In genomic region chr2:77028032-77028600, GRCh38 we compare ENCODE assay signal across 17 cellular contexts.
DNase-seq lines count a peak whose midpoint lies in the region; ATAC-seq, FAIRE-seq and TF ChIP-seq lines count a peak whose summit lies in the region.
"Had no signal": no experiment of that assay in that cellular context is flagged by ENCODE, and none has a peak within 500 bp of the region (broad histone marks: within the 10 kb centered on the region; RNA-seq: fewer than 3 reads in every experiment).

No MANE protein-coding gene starts in this region.

- peaks cover 6% of the 10 kb centered on the region for H3K4me1 ChIP-seq in cardiac muscle cell (ENCODE audit: low read depth)
- H3K4me1 ChIP-seq: HAP-1, Peyer's patch had no signal

- H3K36me3 ChIP-seq in cardiac muscle cell (no peaks in the 10 kb centered on the region), bronchial epithelial cell (ENCODE audit: control insufficient read depth, insufficient read depth, low read length) (no peaks in the 10 kb centered on the region), H7 (replicated peaks; ENCODE audit: control insufficient read depth, insufficient read depth, low read length) (no peaks in the 10 kb centered on the region)
- H3K36me3 ChIP-seq: HAP-1, Peyer's patch had no signal

- intact Hi-C loops in Right ventricle myocardium inferior (cut with DNase I) = no loop called here

- ATAC-seq in Right ventricle myocardium inferior (no peak), left lobe of liver (peak; percentile 43), HG02610 (IDR thresholded peaks at IDR 0.05; ENCODE audit: unreplicated experiment) (no peak)
- ATAC-seq: K562 had no signal

- H3K27ac ChIP-seq in cardiac muscle cell = no peak overlapping the region
- H3K27ac ChIP-seq: Peyer's patch had no signal

- no peaks in the 10 kb centered on the region for H3K9me3 ChIP-seq in cardiac muscle cell (ENCODE audit: low read depth)
- H3K9me3 ChIP-seq: HAP-1, Peyer's patch had no signal

- DNase-seq in cardiac muscle cell (ENCODE audit: low read depth in 1 of 2, low spot score in 1 of 2) (peak; percentile 2 to 3), Right ventricle myocardium inferior (ENCODE audit: missing footprints) (no peak), bronchial epithelial cell (ENCODE audit: low read depth) (peak; percentile 2), left lobe of liver (ENCODE audit: low spot score) (no peak), urothelium cell line (ENCODE audit: low spot score) (peak; percentile 9), dermis blood vessel endothelial cell (no peak), H7 (no peak)
- DNase-seq: C1 segment of cervical spinal cord, EL, NCI-H1417 treated with DMSO at 0.1 percent for 48 hours, NCI-H2029, NCI-H2171, Peyer's patch, Right ventricle myocardium superior had no signal

- FAIRE-seq in bronchial epithelial cell (lab: Jason Lieb, UNC) = no peak
- FAIRE-seq in urothelium cell line (lab: Jason Lieb, UNC) = no peak
- FAIRE-seq: K562 had no signal

- TF ChIP-seq CTCF in cardiac muscle cell (IDR thresholded peaks at IDR 0.05; ENCODE audit: low read depth, low read length) (no peak), bronchial epithelial cell (IDR thresholded peaks at IDR 0.05; ENCODE audit: insufficient read depth, low read length, severe bottlenecking) (no peak)

- H3K4me3 ChIP-seq in cardiac muscle cell (no peak overlapping the region), bronchial epithelial cell (ENCODE audit: low read depth, low read length) (no peak overlapping the region), H7 (ENCODE audit: insufficient read depth, low read depth, low read length) (no peak overlapping the region)
- H3K4me3 ChIP-seq: HAP-1, K562, Peyer's patch had no signal

- H3K27me3 ChIP-seq in cardiac muscle cell (no peaks in the 10 kb centered on the region), bronchial epithelial cell (ENCODE audit: control insufficient read depth, insufficient read depth, low read length) (no peaks in the 10 kb centered on the region), H7 (ENCODE audit: control insufficient read depth, insufficient read depth, low read length) (no peaks in the 10 kb centered on the region)
- H3K27me3 ChIP-seq: Peyer's patch had no signal

Comparison
In these comparisons a context has a peak if more than half of its experiments do, and no peak if none do; other contexts are left out.
1. DNase-seq: peak in cardiac muscle cell (2 of 2), bronchial epithelial cell (single experiment) and urothelium cell line (single experiment); none in Right ventricle myocardium inferior (single experiment), left lobe of liver (single experiment), dermis blood vessel endothelial cell (single experiment) and H7 (single experiment).